ENCODE assay signal across 8 cellular contexts in genomic region chrX:149541521-149542047, GRCh38. TPM values are rescaled to one million over a fixed set of nuclear protein-coding genes. Genes with fewer than 3 reads are reported as not detected.
A peak's percentile ranks its signal among the peaks of the same experiment; 100 is the strongest.
DNase-seq lines count a peak whose midpoint lies in the region; ATAC-seq and TF ChIP-seq lines count a peak whose summit lies in the region.

No MANE protein-coding gene starts in this region.

- peak overlapping the region; percentile 85 for H3K4me2 ChIP-seq in mesenchymal stem cell (ENCODE audit: low read length, poor library complexity, severe bottlenecking)

- no peak overlapping the region for H2AFZ ChIP-seq in mesenchymal stem cell (ENCODE audit: low read depth, low read length)

- H2BK5ac ChIP-seq in mesenchymal stem cell (ENCODE audit: low read depth, low read length, poor library complexity, severe bottlenecking) = no peak overlapping the region

- no peaks in the 10 kb centered on the region for H3K27me3 ChIP-seq in heart left ventricle
- no peaks in the 10 kb centered on the region for H3K27me3 ChIP-seq in breast epithelium
- no peaks in the 10 kb centered on the region for H3K27me3 ChIP-seq in mesenchymal stem cell (ENCODE audit: control insufficient read depth in 1 of 2, insufficient read depth in 1 of 2, low read length in 2 of 2)
- no peaks in the 10 kb centered on the region for H3K27me3 ChIP-seq in uterus

- peak overlapping the region; percentile 68 to 96 (median 91) for H3K27ac ChIP-seq in heart left ventricle
- H3K27ac ChIP-seq in breast epithelium = peak overlapping the region; percentile 89 to 96
- H3K27ac ChIP-seq in mesenchymal stem cell (ENCODE audit: low read length, poor library complexity, severe bottlenecking) = no peak overlapping the region
- H3K27ac ChIP-seq in uterus = peak overlapping the region; percentile 87 to 91

- H4K91ac ChIP-seq in mesenchymal stem cell (ENCODE audit: low read length) = no peak overlapping the region

- H2AK5ac ChIP-seq in mesenchymal stem cell (ENCODE audit: low read length, severe bottlenecking) = no peak overlapping the region

- no peak for DNase-seq in heart left ventricle
- no peak for DNase-seq in cardiac septum (ENCODE audit: low spot score)
- DNase-seq in breast epithelium (ENCODE audit: low spot score in 2 of 2) = no peak
- DNase-seq in mesenchymal stem cell = no peak
- DNase-seq in uterus = no peak
- DNase-seq in NCI-H226 = no peak

- no peak overlapping the region for H2BK120ac ChIP-seq in mesenchymal stem cell (ENCODE audit: low read depth, low read length)

- TF ChIP-seq POLR2A in heart left ventricle (IDR thresholded peaks at IDR 0.05) (no peak), breast epithelium (IDR thresholded peaks at IDR 0.05) (no peak), uterus (IDR thresholded peaks at IDR 0.05) (no peak)

- H3K9me3 ChIP-seq in heart left ventricle (no peaks in the 10 kb centered on the region), breast epithelium (no peaks in the 10 kb centered on the region), mesenchymal stem cell (ENCODE audit: control insufficient read depth, low read length) (no peaks in the 10 kb centered on the region), uterus (no peaks in the 10 kb centered on the region)

- intact Hi-C loops in heart left ventricle (cut with DNase I) = loop anchor here in 1 of 10 donors (10.0 kb wide), 1 partner anchor 373 kb away; no protein-coding TSS in a partner anchor
- intact Hi-C loops in cardiac septum (cut with DNase I) = loop anchor here (2.0 kb wide), 1 partner anchor 89 kb away; the partner anchor contains the start of gene TMEM185A
- intact Hi-C loops in breast epithelium (cut with DNase I; ENCODE audit: low total_unique reads) = no loop called here
- intact Hi-C loops in uterus (cut with DNase I; ENCODE audit: low total_unique reads) = no loop called here

- H3K79me1 ChIP-seq in mesenchymal stem cell (replicated peaks; ENCODE audit: low read length, poor library complexity, severe bottlenecking) = no peaks in the 10 kb centered on the region

- H3K4me3 ChIP-seq in heart left ventricle = peak overlapping the region; percentile 45 to 90 (median 69)
- peak overlapping the region; percentile 56 to 74 (median 61) for H3K4me3 ChIP-seq in breast epithelium
- H3K4me3 ChIP-seq in mesenchymal stem cell (ENCODE audit: insufficient read depth in 1 of 2, low read depth in 1 of 2, low read length in 2 of 2) = peak overlapping the region; percentile 82 to 88
- peak overlapping the region; percentile 47 to 55 for H3K4me3 ChIP-seq in uterus

- no peak overlapping the region for H3K23ac ChIP-seq in mesenchymal stem cell (ENCODE audit: low read length in 2 of 2)

- no peak overlapping the region for H3K14ac ChIP-seq in mesenchymal stem cell (ENCODE audit: low read length in 2 of 2)

- H4K8ac ChIP-seq in mesenchymal stem cell (ENCODE audit: low read length) = no peak overlapping the region

- peaks cover 0 to 10% (median 5%) of the 10 kb centered on the region in 12 donors for H3K4me1 ChIP-seq in heart left ventricle
- H3K4me1 ChIP-seq in breast epithelium = peaks cover 0 to 4% of the 10 kb centered on the region in 2 donors
- peaks cover 7% of the 10 kb centered on the region for H3K4me1 ChIP-seq in mesenchymal stem cell (ENCODE audit: control insufficient read depth, insufficient read depth, low read depth, low read length)
- H3K4me1 ChIP-seq in uterus = no peaks in the 10 kb centered on the region

- ATAC-seq in heart left ventricle (no peak), GM21825 (IDR thresholded peaks at IDR 0.05; ENCODE audit: unreplicated experiment) (no peak), HG03439 (IDR thresholded peaks at IDR 0.05; ENCODE audit: unreplicated experiment) (no peak)

- H3K9ac ChIP-seq in mesenchymal stem cell (ENCODE audit: low read length) = peak overlapping the region; percentile 89

- no peak overlapping the region for H2BK15ac ChIP-seq in mesenchymal stem cell (ENCODE audit: low read depth, poor library complexity, severe bottlenecking)

- TF ChIP-seq CTCF in heart left ventricle (IDR thresholded peaks at IDR 0.05) (no peak), breast epithelium (IDR thresholded peaks at IDR 0.05) (no peak), uterus (IDR thresholded peaks at IDR 0.05) (no peak)

- WGBS in heart left ventricle, 4 donors = 7 to 57% (median 24%) methylated on average over 6 to 13 of the region's 13 CpGs
- WGBS in mesenchymal stem cell = 11% methylated on average over 13 of the region's 13 CpGs

- H3K36me3 ChIP-seq in heart left ventricle (no peaks in the 10 kb centered on the region), breast epithelium (no peaks in the 10 kb centered on the region), mesenchymal stem cell (ENCODE audit: control insufficient read depth in 1 of 2, insufficient read depth in 2 of 2, low read depth in 1 of 2, low read length in 2 of 2) (peaks cover 0 to 7% of the 10 kb centered on the region in 2 experiments), uterus (no peaks in the 10 kb centered on the region)

- H3K18ac ChIP-seq in mesenchymal stem cell (ENCODE audit: low read depth in 1 of 2, low read length in 2 of 2) = no peak overlapping the region

- H3K4ac ChIP-seq in mesenchymal stem cell (ENCODE audit: low read depth in 1 of 2, low read length in 2 of 2) = no peak overlapping the region

- no peak overlapping the region for H2BK12ac ChIP-seq in mesenchymal stem cell (ENCODE audit: low read length in 2 of 2)

RNA-seq across cellular contexts. Expression of gene EOLA1, which starts 0.8 kb away (rescaled TPM):
- total RNA-seq in heart left ventricle (10 to 100 TPM; 15.8 to 35.9 (median 25.3) TPM), cardiac septum (27.4 TPM), breast epithelium (10 to 100 TPM; 12.3 to 20.1 (median 17.7) TPM), uterus (10 to 100 TPM in 3 of 4 donors, 1 to 10 TPM in 1; 9.1 to 23.6 (median 13.6) TPM)
- 10 to 100 TPM; 24.6 to 45.6 TPM for polyA plus RNA-seq in heart left ventricle
- 9.4 TPM for polyA plus RNA-seq in mesenchymal stem cell (2013, experiment 1 of 2)
- polyA plus RNA-seq in mesenchymal stem cell (2013, experiment 2 of 2) = 8.4 TPM

RNA-seq across cellular contexts. Expression of gene HSFX3, which starts 8.1 kb away (rescaled TPM):
- under 1 TPM in 2 of 9 donors, not detected in 7; 0.32 to 0.49 TPM for total RNA-seq in heart left ventricle
- under 1 TPM in 1 of 2 donors, not detected in 1; 0.23 TPM for polyA plus RNA-seq in heart left ventricle
- 0.59 TPM for total RNA-seq in cardiac septum
- not detected for total RNA-seq in breast epithelium
- not detected for polyA plus RNA-seq in mesenchymal stem cell (2013, experiment 1 of 2)
- not detected for polyA plus RNA-seq in mesenchymal stem cell (2013, experiment 2 of 2)
- not detected for total RNA-seq in uterus

RNA-seq across cellular contexts. Expression of gene IDS, which starts 36.5 kb away (rescaled TPM):
- total RNA-seq in heart left ventricle = 10 to 100 TPM; 57.4 to 83.9 (median 72.6) TPM
- polyA plus RNA-seq in heart left ventricle = 10 to 100 TPM; 20.7 to 58.9 TPM
- 87.6 TPM for total RNA-seq in cardiac septum
- total RNA-seq in breast epithelium = 10 to 100 TPM; 61.0 to 72.0 (median 61.8) TPM
- polyA plus RNA-seq in mesenchymal stem cell (2013, experiment 1 of 2) = 65.0 TPM
- 67.1 TPM for polyA plus RNA-seq in mesenchymal stem cell (2013, experiment 2 of 2)
- total RNA-seq in uterus = 100 to 1,000 TPM in 2 of 4 donors, 10 to 100 TPM in 2; 42.7 to 117 (median 83.7) TPM

RNA-seq across cellular contexts. Expression of gene MAGEA9B, which starts 45.7 kb away (rescaled TPM):
- total RNA-seq in heart left ventricle (not detected), cardiac septum (not detected), breast epithelium (not detected), uterus (not detected)
- not detected for polyA plus RNA-seq in heart left ventricle
- not detected for polyA plus RNA-seq in mesenchymal stem cell (2013, experiment 1 of 2)
- polyA plus RNA-seq in mesenchymal stem cell (2013, experiment 2 of 2) = not detected

RNA-seq across cellular contexts. Expression of gene HSFX2, which starts 53.5 kb away (rescaled TPM):
- total RNA-seq in heart left ventricle (1 to 10 TPM in 3 of 9 donors, under 1 TPM in 3, not detected in 3; 0.23 to 1.2 (median 0.80) TPM), cardiac septum (not detected), breast epithelium (under 1 TPM in 1 of 3 donors, not detected in 2; 0.98 TPM), uterus (not detected)
- 1 to 10 TPM in 1 of 2 donors, under 1 TPM in 1; 0.57 to 1.3 TPM for polyA plus RNA-seq in heart left ventricle
- 0.06 TPM for polyA plus RNA-seq in mesenchymal stem cell (2013, experiment 1 of 2)
- not detected for polyA plus RNA-seq in mesenchymal stem cell (2013, experiment 2 of 2)
